ENCODE assay signal across 8 cellular contexts in the genomic region with DNA sequence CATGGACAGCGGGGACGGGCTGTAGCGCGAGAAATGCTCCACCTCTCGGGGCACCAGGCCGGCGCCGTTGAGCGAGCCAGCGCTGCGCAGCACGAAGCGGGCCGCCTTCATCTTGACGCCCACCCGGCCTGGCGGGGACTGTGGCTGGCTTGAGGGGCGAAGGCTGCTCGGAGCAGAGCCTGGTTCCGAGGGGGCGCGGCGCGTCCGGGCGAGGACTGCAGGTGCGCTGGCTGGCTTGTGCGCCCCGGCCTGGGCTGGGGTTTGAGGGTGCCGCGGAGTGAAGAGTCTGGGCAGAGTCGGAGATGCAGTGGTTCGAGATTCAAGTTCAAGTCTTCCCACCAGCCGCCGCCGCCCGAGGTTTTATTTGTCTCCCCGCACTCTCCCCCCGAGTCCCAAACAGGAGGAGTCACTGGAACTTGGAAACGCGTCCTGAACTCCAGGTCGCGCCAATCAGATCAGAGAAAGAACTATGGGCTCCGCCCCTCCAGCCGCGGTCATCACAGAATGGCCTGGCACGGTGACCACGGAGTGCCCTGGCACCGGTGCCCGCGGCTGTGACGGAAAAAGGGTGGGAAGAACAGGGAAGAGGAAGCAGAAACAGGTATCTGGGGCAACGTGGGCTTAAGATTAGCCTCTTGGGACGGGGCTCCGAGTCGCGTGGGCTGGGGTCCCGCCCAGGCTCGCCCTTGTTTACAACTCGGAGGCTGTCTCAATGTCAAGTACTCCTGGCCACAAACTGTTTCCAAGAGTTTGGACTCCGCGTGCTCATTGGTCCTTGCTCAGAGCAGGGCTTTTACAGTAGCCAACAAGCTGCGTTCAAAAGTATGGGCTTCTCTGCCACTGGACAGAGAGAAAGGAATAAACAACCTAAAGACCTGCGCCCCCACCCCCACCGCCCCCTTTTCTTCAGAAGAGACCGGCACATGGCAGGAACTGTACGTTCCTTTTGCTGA. TPM values are rescaled to one million over a fixed set of nuclear protein-coding genes. Genes with fewer than 3 reads are reported as not detected.
DNase-seq lines count a peak whose midpoint lies in the region; ATAC-seq and TF ChIP-seq lines count a peak whose summit lies in the region.

A gene (minus strand): TSS at position 334 of the 953 bp plus-strand sequence. CDS start 223 bp downstream, at position 111.

- no peaks in the 10 kb centered on the region for H3K4me1 ChIP-seq in RWPE2 (ENCODE audit: insufficient read depth, poor library complexity, severe bottlenecking)

- CTCF ChIA-PET in activated CD8-positive, alpha-beta T cell treated with anti-CD3 and anti-CD28 coated beads for 36 hours (lab: Charles Lee), result interaction anchor here (1.0 kb wide), 1 partner anchor 9 kb away, joined by 5 read pairs; no protein-coding TSS in a partner anchor
- CTCF ChIA-PET in activated CD8-positive, alpha-beta T cell treated with anti-CD3 and anti-CD28 coated beads, Interleukin-2, amount 10 ng/mL, durations not matched to agents 7 days and 5 days (lab: Charles Lee), result no interaction called here

- no peak for DNase-seq in activated CD8-positive, alpha-beta T cell treated with anti-CD3 and anti-CD28 coated beads for 36 hours
- DNase-seq in activated CD8-positive, alpha-beta T cell treated with anti-CD3 and anti-CD28 coated beads, Interleukin-2, amount 10 ng/mL, durations not matched to agents 7 days and 5 days, result no peak
- DNase-seq in RWPE2 (ENCODE audit: low spot score) (peak; percentile 39), erythroblast (lab: John Stamatoyannopoulos, UW) (peak; percentile 87), memory B cell (ENCODE audit: low spot score in 2 of 2) (no peak)
- no peak for DNase-seq in stimulated activated CD4-positive, alpha-beta T cell treated with anti-CD3 and anti-CD28 coated beads, Interleukin-1b, Interleukin-23, amount 100 ng/mL, for 48 hours
- DNase-seq in activated naive CD4-positive, alpha-beta T cell treated with anti-CD3 and anti-CD28 coated beads, Interleukin-2, amount 50 U/mL, for 16 hours, result no peak

- TF ChIP-seq CTCF in activated CD8-positive, alpha-beta T cell treated with anti-CD3 and anti-CD28 coated beads for 36 hours (IDR thresholded peaks at IDR 0.05), result no peak
- TF ChIP-seq CTCF in RWPE2 (IDR thresholded peaks at IDR 0.05; ENCODE audit: poor library complexity, severe bottlenecking) (no peak), subcutaneous adipose tissue (IDR thresholded peaks at IDR 0.05; ENCODE audit: low read depth) (no peak)

- H3K27ac Mint-ChIP-seq in activated CD8-positive, alpha-beta T cell treated with anti-CD3 and anti-CD28 coated beads for 36 hours, result no peak within 1 kb of the TSS
- H3K27ac Mint-ChIP-seq in activated CD8-positive, alpha-beta T cell treated with anti-CD3 and anti-CD28 coated beads, Interleukin-2, amount 10 ng/mL, durations not matched to agents 7 days and 5 days, result no peak within 1 kb of the TSS
- peak within 1 kb of the TSS; percentile 58 for H3K27ac Mint-ChIP-seq in memory B cell

- H3K27ac ChIP-seq in RWPE2 (ENCODE audit: poor library complexity, severe bottlenecking), result no peak within 1 kb of the TSS

- peaks cover 4% of the 10 kb centered on the region for H3K4me1 Mint-ChIP-seq in activated CD8-positive, alpha-beta T cell treated with anti-CD3 and anti-CD28 coated beads for 36 hours (ENCODE audit: low read depth)
- no peaks in the 10 kb centered on the region for H3K4me1 Mint-ChIP-seq in activated CD8-positive, alpha-beta T cell treated with anti-CD3 and anti-CD28 coated beads, Interleukin-2, amount 10 ng/mL, durations not matched to agents 7 days and 5 days (ENCODE audit: low read depth)
- peaks cover 13% of the 10 kb centered on the region for H3K4me1 Mint-ChIP-seq in memory B cell

- intact Hi-C loops in activated CD8-positive, alpha-beta T cell treated with anti-CD3 and anti-CD28 coated beads for 36 hours (cut with micrococcal nuclease), result no loop called here

- peak; percentile 26 for TF ChIP-seq POLR2A in erythroblast (IDR thresholded peaks at IDR 0.05; ENCODE audit: low read length)

- peaks cover 27% of the 10 kb centered on the region for H3K27me3 Mint-ChIP-seq in activated CD8-positive, alpha-beta T cell treated with anti-CD3 and anti-CD28 coated beads for 36 hours
- H3K27me3 Mint-ChIP-seq in activated CD8-positive, alpha-beta T cell treated with anti-CD3 and anti-CD28 coated beads, Interleukin-2, amount 10 ng/mL, durations not matched to agents 7 days and 5 days (ENCODE audit: low read depth), result peaks cover 26% of the 10 kb centered on the region
- no peaks in the 10 kb centered on the region for H3K27me3 Mint-ChIP-seq in memory B cell

- POLR2A ChIA-PET in activated CD8-positive, alpha-beta T cell treated with anti-CD3 and anti-CD28 coated beads for 36 hours (lab: Charles Lee), result no interaction called here
- POLR2A ChIA-PET in activated CD8-positive, alpha-beta T cell treated with anti-CD3 and anti-CD28 coated beads, Interleukin-2, amount 10 ng/mL, durations not matched to agents 7 days and 5 days (lab: Charles Lee), result no interaction called here

- H3K36me3 ChIP-seq in RWPE2 (ENCODE audit: low read depth), result no peaks in the 10 kb centered on the region

- peaks cover 32% of the 10 kb centered on the region for H3K27me3 ChIP-seq in RWPE2 (ENCODE audit: insufficient read depth, poor library complexity, severe bottlenecking)

- no peaks in the 10 kb centered on the region for H3K9me3 Mint-ChIP-seq in activated CD8-positive, alpha-beta T cell treated with anti-CD3 and anti-CD28 coated beads for 36 hours
- no peaks in the 10 kb centered on the region for H3K9me3 Mint-ChIP-seq in activated CD8-positive, alpha-beta T cell treated with anti-CD3 and anti-CD28 coated beads, Interleukin-2, amount 10 ng/mL, durations not matched to agents 7 days and 5 days (ENCODE audit: insufficient read depth)
- no peaks in the 10 kb centered on the region for H3K9me3 Mint-ChIP-seq in memory B cell

- H3K4me3 ChIP-seq in RWPE2 (ENCODE audit: severe bottlenecking), result peak within 1 kb of the TSS; percentile 24

- H3K36me3 Mint-ChIP-seq in activated CD8-positive, alpha-beta T cell treated with anti-CD3 and anti-CD28 coated beads for 36 hours (ENCODE audit: low read depth), result no peaks in the 10 kb centered on the region
- no peaks in the 10 kb centered on the region for H3K36me3 Mint-ChIP-seq in activated CD8-positive, alpha-beta T cell treated with anti-CD3 and anti-CD28 coated beads, Interleukin-2, amount 10 ng/mL, durations not matched to agents 7 days and 5 days (ENCODE audit: low read depth)
- H3K36me3 Mint-ChIP-seq in memory B cell, result peaks cover 2% of the 10 kb centered on the region

- H3K9me3 ChIP-seq in RWPE2 (ENCODE audit: severe bottlenecking), result no peaks in the 10 kb centered on the region

- peak within 1 kb of the TSS; percentile 9 for H3K4me3 Mint-ChIP-seq in activated CD8-positive, alpha-beta T cell treated with anti-CD3 and anti-CD28 coated beads for 36 hours
- H3K4me3 Mint-ChIP-seq in activated CD8-positive, alpha-beta T cell treated with anti-CD3 and anti-CD28 coated beads, Interleukin-2, amount 10 ng/mL, durations not matched to agents 7 days and 5 days, result no peak within 1 kb of the TSS
- peak within 1 kb of the TSS; percentile 95 for H3K4me3 Mint-ChIP-seq in memory B cell

- no peak for ATAC-seq in activated CD8-positive, alpha-beta T cell treated with anti-CD3 and anti-CD28 coated beads for 36 hours
- ATAC-seq in activated CD8-positive, alpha-beta T cell treated with anti-CD3 and anti-CD28 coated beads, Interleukin-2, amount 10 ng/mL, durations not matched to agents 7 days and 5 days, result no peak
- ATAC-seq in RWPE2 (ENCODE audit: low read depth) (peak; percentile 71), memory B cell (ENCODE audit: low read depth) (peak; percentile 63)

RNA-seq across cellular contexts. Expression of the gene that starts here (rescaled TPM):
- total RNA-seq in activated CD8-positive, alpha-beta T cell treated with anti-CD3 and anti-CD28 coated beads for 36 hours, result not detected
- total RNA-seq in activated CD8-positive, alpha-beta T cell treated with anti-CD3 and anti-CD28 coated beads, Interleukin-2, amount 10 ng/mL, durations not matched to agents 7 days and 5 days, result not detected
- total RNA-seq in subcutaneous adipose tissue, result 1,000 to 10,000 TPM in 3 of 4 donors, 100 to 1,000 TPM in 1; 644 to 2,300 (median 1,753) TPM

Comparison
In these comparisons a context has a peak if more than half of its experiments do, and no peak if none do; other contexts are left out.
1. RNA of the gene that starts here (total RNA-seq): 644 to 2,300 TPM in subcutaneous adipose tissue; not detected in activated CD8-positive, alpha-beta T cell treated with anti-CD3 and anti-CD28 coated beads for 36 hours and not detected in activated CD8-positive, alpha-beta T cell treated with anti-CD3 and anti-CD28 coated beads, Interleukin-2, amount 10 ng/mL, durations not matched to agents 7 days and 5 days; every median in the first group is over 100 times any median in the second.
2. ATAC-seq: peak in RWPE2 (single experiment) and memory B cell (single experiment); none in activated CD8-positive, alpha-beta T cell treated with anti-CD3 and anti-CD28 coated beads for 36 hours (single experiment) and activated CD8-positive, alpha-beta T cell treated with anti-CD3 and anti-CD28 coated beads, Interleukin-2, amount 10 ng/mL, durations not matched to agents 7 days and 5 days (single experiment).
3. DNase-seq: peak in RWPE2 (single experiment) and erythroblast (2 of 2); none in activated CD8-positive, alpha-beta T cell treated with anti-CD3 and anti-CD28 coated beads for 36 hours (single experiment), activated CD8-positive, alpha-beta T cell treated with anti-CD3 and anti-CD28 coated beads, Interleukin-2, amount 10 ng/mL, durations not matched to agents 7 days and 5 days (single experiment), memory B cell (0 of 2), stimulated activated CD4-positive, alpha-beta T cell treated with anti-CD3 and anti-CD28 coated beads, Interleukin-1b, Interleukin-23, amount 100 ng/mL, for 48 hours (single experiment) and activated naive CD4-positive, alpha-beta T cell treated with anti-CD3 and anti-CD28 coated beads, Interleukin-2, amount 50 U/mL, for 16 hours (single experiment).